Comparison of ENCODE assay signal across 17 cellular contexts in genomic region chr14:33567003-33567735, GRCh38.
DNase-seq lines count a peak whose midpoint lies in the region; ATAC-seq, FAIRE-seq and TF ChIP-seq lines count a peak whose summit lies in the region.
"Had no signal": no experiment of that assay in that cellular context is flagged by ENCODE, and none has a peak within 500 bp of the region (broad histone marks: within the 10 kb centered on the region; RNA-seq: fewer than 3 reads in every experiment).

No MANE protein-coding gene starts in this region.

- H3K9me3 ChIP-seq in A549: no peaks in the 10 kb centered on the region
- H3K9me3 ChIP-seq in RWPE2 (ENCODE audit: severe bottlenecking): no peaks in the 10 kb centered on the region

- no peaks in the 10 kb centered on the region for H3K36me3 ChIP-seq in RWPE2 (ENCODE audit: low read depth)

- no peak for TF ChIP-seq EP300 in A549 (IDR thresholded peaks at IDR 0.05)

- H3K27me3 Mint-ChIP-seq in natural killer cell treated with Interleukin-12 subunit alpha and Interleukin-12 subunit beta and Interleukin-15 and Interleukin-18, amount 100 ng/mL, for 72 hours: no peaks in the 10 kb centered on the region
- no peaks in the 10 kb centered on the region for H3K27me3 Mint-ChIP-seq in immature natural killer cell (ENCODE audit: low read depth in 3 of 3)
- H3K27me3 Mint-ChIP-seq: activated B cell treated with CpG ODN at 0.5 μM for 24 hours, IgD-negative memory B cell had no signal

- FAIRE-seq in A549 (lab: Jason Lieb, UNC): peak; percentile 51
- FAIRE-seq: D721Med had no signal

- CTCF ChIA-PET in A549 (lab: Yijun Ruan, JAX): no interaction called here

- H3K27me3 ChIP-seq in RWPE2 (ENCODE audit: insufficient read depth, poor library complexity, severe bottlenecking): no peaks in the 10 kb centered on the region

- H3K27ac Mint-ChIP-seq in natural killer cell treated with Interleukin-12 subunit alpha and Interleukin-12 subunit beta and Interleukin-15 and Interleukin-18, amount 100 ng/mL, for 72 hours: no peak overlapping the region
- no peak overlapping the region for H3K27ac Mint-ChIP-seq in immature natural killer cell
- H3K27ac Mint-ChIP-seq: activated B cell treated with CpG ODN at 0.5 μM for 24 hours, IgD-negative memory B cell had no signal

- POLR2A ChIA-PET in A549 (lab: Yijun Ruan, JAX): no interaction called here

- H3K4me3 ChIP-seq in A549 (no peak overlapping the region), RWPE2 (ENCODE audit: severe bottlenecking) (no peak overlapping the region)

- H3K36me3 Mint-ChIP-seq in natural killer cell treated with Interleukin-12 subunit alpha and Interleukin-12 subunit beta and Interleukin-15 and Interleukin-18, amount 100 ng/mL, for 72 hours: no peaks in the 10 kb centered on the region
- H3K36me3 Mint-ChIP-seq in immature natural killer cell: no peaks in the 10 kb centered on the region
- H3K36me3 Mint-ChIP-seq: IgD-negative memory B cell had no signal

- no peaks in the 10 kb centered on the region for H3K9me3 Mint-ChIP-seq in natural killer cell treated with Interleukin-12 subunit alpha and Interleukin-12 subunit beta and Interleukin-15 and Interleukin-18, amount 100 ng/mL, for 72 hours
- peaks cover 0 to 11% (median 2%) of the 10 kb centered on the region in 6 donors for H3K9me3 Mint-ChIP-seq in immature natural killer cell
- H3K9me3 Mint-ChIP-seq: activated B cell treated with CpG ODN at 0.5 μM for 24 hours, IgD-negative memory B cell had no signal

- peaks cover 0 to 11% of the 10 kb centered on the region in 2 donors for H3K4me1 Mint-ChIP-seq in natural killer cell treated with Interleukin-12 subunit alpha and Interleukin-12 subunit beta and Interleukin-15 and Interleukin-18, amount 100 ng/mL, for 72 hours (ENCODE audit: low read depth in 2 of 2)
- H3K4me1 Mint-ChIP-seq in immature natural killer cell: peaks cover 0 to 3% of the 10 kb centered on the region in 2 donors
- H3K4me1 Mint-ChIP-seq: activated B cell treated with CpG ODN at 0.5 μM for 24 hours, IgD-negative memory B cell had no signal

- TF ChIP-seq RAD21 in A549 (conservative IDR thresholded peaks at IDR 0.05 in 1 of 2, IDR thresholded peaks at IDR 0.05 in 1 of 2): no peak

- DNase-seq in A549 (ENCODE audit: low read depth in 1 of 2, low spot score in 1 of 2): no peak
- peak; percentile 26 for DNase-seq in NCI-H1092 (lab: John Stamatoyannopoulos, UW)
- no peak for DNase-seq in RWPE2 (ENCODE audit: low spot score)
- peak; percentile 21 for DNase-seq in glomerular visceral epithelial cell (ENCODE audit: extremely low spot score)
- no peak for DNase-seq in activated T-cell treated with anti-CD3 and anti-CD28 coated beads, Interleukin-2, amount 50 U/mL, for 48 hours
- DNase-seq in natural killer cell treated with Interleukin-12 subunit alpha and Interleukin-12 subunit beta and Interleukin-15 and Interleukin-18, amount 100 ng/mL, for 72 hours (ENCODE audit: low spot score): no peak
- no peak for DNase-seq in immature natural killer cell
- DNase-seq: activated B cell treated with CpG ODN at 0.5 μM for 24 hours; activated CD8-positive, alpha-beta memory T cell treated with anti-CD3 and anti-CD28 coated beads, Interleukin-2, amount 50 U/mL, for 4 hours; activated naive CD4-positive, alpha-beta T cell treated with anti-CD3 and anti-CD28 coated beads, Interleukin-2, amount 50 U/mL, for 16 hours; central memory CD4-positive, alpha-beta T cell; foreskin melanocyte; H7; NCI-H2081 had no signal

- 15% methylated on average over 11 of the region's 11 CpGs for WGBS in A549 (ENCODE audit: missing lambda C conversion rate)

- ATAC-seq in A549 (no peak), RWPE2 (ENCODE audit: low read depth) (no peak), esophagus mucosa (no peak)
- ATAC-seq in natural killer cell treated with Interleukin-12 subunit alpha and Interleukin-12 subunit beta and Interleukin-15 and Interleukin-18, amount 100 ng/mL, for 72 hours: no peak

- H3K27ac ChIP-seq in A549 (no peak overlapping the region), RWPE2 (ENCODE audit: poor library complexity, severe bottlenecking) (peak overlapping the region; percentile 75)

- no peak overlapping the region for H3K4me2 ChIP-seq in A549

- H3K4me3 Mint-ChIP-seq in natural killer cell treated with Interleukin-12 subunit alpha and Interleukin-12 subunit beta and Interleukin-15 and Interleukin-18, amount 100 ng/mL, for 72 hours: no peak overlapping the region
- no peak overlapping the region for H3K4me3 Mint-ChIP-seq in immature natural killer cell
- H3K4me3 Mint-ChIP-seq: activated B cell treated with CpG ODN at 0.5 μM for 24 hours, IgD-negative memory B cell had no signal

- TF ChIP-seq CTCF in A549 (IDR thresholded peaks at IDR 0.05) (no peak), RWPE2 (IDR thresholded peaks at IDR 0.05; ENCODE audit: poor library complexity, severe bottlenecking) (no peak)

- TF ChIP-seq POLR2A in A549 (IDR thresholded peaks at IDR 0.05; ENCODE audit: low read length): no peak

- H3K4me1 ChIP-seq in A549 (no peaks in the 10 kb centered on the region), RWPE2 (ENCODE audit: insufficient read depth, poor library complexity, severe bottlenecking) (peaks cover 59% of the 10 kb centered on the region)

TF ChIP-seq in A549, 52 proteins besides CTCF, POLR2A, EP300 and RAD21:
- TF ChIP-seq ATOH8 (CRISPR knock-in tag; IDR thresholded peaks at IDR 0.05; ENCODE audit: low read depth): no peak
- TF ChIP-seq, protein P1, sequence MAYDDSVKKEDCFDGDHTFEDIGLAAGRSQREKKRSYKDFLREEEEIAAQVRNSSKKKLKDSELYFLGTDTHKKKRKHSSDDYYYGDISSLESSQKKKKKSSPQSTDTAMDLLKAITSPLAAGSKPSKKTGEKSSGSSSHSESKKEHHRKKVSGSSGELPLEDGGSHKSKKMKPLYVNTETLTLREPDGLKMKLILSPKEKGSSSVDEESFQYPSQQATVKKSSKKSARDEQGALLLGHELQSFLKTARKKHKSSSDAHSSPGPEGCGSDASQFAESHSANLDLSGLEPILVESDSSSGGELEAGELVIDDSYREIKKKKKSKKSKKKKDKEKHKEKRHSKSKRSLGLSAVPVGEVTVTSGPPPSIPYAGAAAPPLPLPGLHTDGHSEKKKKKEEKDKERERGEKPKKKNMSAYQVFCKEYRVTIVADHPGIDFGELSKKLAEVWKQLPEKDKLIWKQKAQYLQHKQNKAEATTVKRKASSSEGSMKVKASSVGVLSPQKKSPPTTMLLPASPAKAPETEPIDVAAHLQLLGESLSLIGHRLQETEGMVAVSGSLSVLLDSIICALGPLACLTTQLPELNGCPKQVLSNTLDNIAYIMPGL (CRISPR knock-in tag; IDR thresholded peaks at IDR 0.05; ENCODE audit: borderline replicate concordance): no peak

Comparison
In these comparisons a context has a peak if more than half of its experiments do, and no peak if none do; other contexts are left out.
1. DNase-seq: peak in NCI-H1092 (single experiment) and glomerular visceral epithelial cell (single experiment); none in A549 (0 of 2), RWPE2 (single experiment), activated T-cell treated with anti-CD3 and anti-CD28 coated beads, Interleukin-2, amount 50 U/mL, for 48 hours (0 of 2), natural killer cell treated with Interleukin-12 subunit alpha and Interleukin-12 subunit beta and Interleukin-15 and Interleukin-18, amount 100 ng/mL, for 72 hours (single experiment) and immature natural killer cell (0 of 3).